2 cellular contexts compared by ENCODE assay signal in the genomic region with DNA sequence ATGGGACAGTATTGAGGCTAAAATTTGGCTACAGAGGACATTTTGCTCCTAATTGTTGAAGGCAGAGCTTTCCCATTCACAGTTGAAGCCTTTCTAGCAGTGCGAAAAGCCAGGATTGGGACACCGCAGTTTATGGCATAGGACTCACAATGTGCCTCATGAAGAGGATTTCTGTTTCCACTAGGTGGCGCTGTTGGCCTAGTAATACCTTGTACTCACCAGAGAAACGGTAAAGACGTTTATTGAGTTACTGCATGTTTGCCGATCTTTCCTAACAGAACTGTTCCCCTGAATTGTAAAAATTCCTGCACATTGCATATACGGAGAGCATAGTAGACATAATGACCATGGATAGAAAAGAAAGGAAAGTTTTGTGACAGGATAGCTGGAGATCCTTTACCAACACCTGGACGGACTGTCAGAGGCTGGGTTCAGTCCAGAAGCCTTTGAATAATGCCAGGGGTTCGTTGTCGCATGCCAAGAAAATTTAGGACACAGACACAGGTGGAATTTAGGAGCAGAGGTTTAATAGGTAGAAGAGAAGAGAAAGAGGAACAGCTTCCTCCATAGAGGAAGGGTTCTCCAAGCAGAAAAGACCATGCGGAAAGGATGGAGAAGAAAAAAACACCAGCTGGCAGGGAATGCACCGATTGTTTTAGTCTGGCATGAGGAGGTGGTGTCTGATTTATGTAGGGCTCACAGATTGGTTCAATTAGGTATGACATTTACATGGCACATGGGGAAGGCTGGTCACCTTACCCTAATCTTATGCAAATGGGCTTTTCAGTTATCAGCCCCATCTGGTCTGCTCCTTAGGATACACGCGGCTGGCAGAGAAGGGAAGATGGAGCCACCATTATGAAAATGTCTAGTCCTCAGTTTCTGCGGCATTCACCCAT.
TF ChIP-seq lines count a peak whose summit lies in the region.

No MANE protein-coding gene starts in this region.

TF ChIP-seq in A549, 52 proteins besides CTCF, POLR2A, EP300 and RAD21:
- peak; percentile 30 for TF ChIP-seq MAFK (IDR thresholded peaks at IDR 0.05; ENCODE audit: partially characterized antibody)
- no peak for TF ChIP-seq RARB (CRISPR knock-in tag; IDR thresholded peaks at IDR 0.05)
- no peak for TF ChIP-seq NR3C1 (IDR thresholded peaks at IDR 0.05)

TF ChIP-seq in IMR-90, 13 proteins besides CTCF, POLR2A, EP300 and RAD21:
- peak; percentile 86 for TF ChIP-seq SMC3 (IDR thresholded peaks at IDR 0.05; ENCODE audit: low read depth, low read length)
- no peak for TF ChIP-seq BHLHE40 (IDR thresholded peaks at IDR 0.05; ENCODE audit: low read depth, low read length)
